ENCODE assay signal across 13 cellular contexts in genomic region chr1:22662318-22662717, GRCh38. TPM values are rescaled to one million over a fixed set of nuclear protein-coding genes. Genes with fewer than 3 reads are reported as not detected.
DNase-seq lines count a peak whose midpoint lies in the region; ATAC-seq and TF ChIP-seq lines count a peak whose summit lies in the region.
"Had no signal": no experiment of that assay in that cellular context is flagged by ENCODE, and none has a peak within 500 bp of the region (broad histone marks: within the 10 kb centered on the region; RNA-seq: fewer than 3 reads in every experiment).

No MANE protein-coding gene starts in this region.

- BruUV-seq in A673 (replicated peaks; lab: Mats Ljungman, UMichigan): no TSS peak

- H3K27ac ChIP-seq in A673 (ENCODE audit: low read depth, low read length, poor library complexity, severe bottlenecking): no peak overlapping the region
- H3K27ac ChIP-seq in iPS DF 6.9 (ENCODE audit: low read length): no peak overlapping the region
- H3K27ac ChIP-seq: body of pancreas, KMS-11, skin epidermis, tibial nerve, VCaP had no signal

- no peak for ATAC-seq in HG03045 (IDR thresholded peaks at IDR 0.05; ENCODE audit: unreplicated experiment)
- ATAC-seq: body of pancreas had no signal

- POLR2A ChIA-PET in A673 (lab: Charles Lee; ENCODE audit: low non-redundant PET): interaction anchor here (0.6 kb wide), 1 partner anchor 394 kb away, joined by 6 read pairs; no protein-coding TSS in a partner anchor
- POLR2A ChIA-PET in HEK293T (lab: Yijun Ruan, JAX): no interaction called here

- H3K4me1 ChIP-seq in A673 (ENCODE audit: insufficient read depth, low read length, poor library complexity, severe bottlenecking) (no peaks in the 10 kb centered on the region), iPS DF 6.9 (ENCODE audit: control insufficient read depth, insufficient read depth, low read length) (peaks cover 2% of the 10 kb centered on the region; the same call in 1 of the 2 replicates)
- H3K4me1 ChIP-seq: body of pancreas, tibial nerve had no signal

- peak; percentile 49 for DNase-seq in A673 (ENCODE audit: low spot score)
- peak; percentile 65 for DNase-seq in HEK293T (ENCODE audit: extremely low spot score)
- peak; percentile 58 for DNase-seq in SHP77 treated with DMSO at 0.1 percent for 48 hours (lab: John Stamatoyannopoulos, UW)
- peak; percentile 52 for DNase-seq in iPS DF 6.9 (ENCODE audit: low read depth, low spot score)
- no peak for DNase-seq in H4 (ENCODE audit: low spot score)
- no peak for DNase-seq in SKM-1 treated with dmso at 0.1 percent for 144 hours (lab: John Stamatoyannopoulos, UW; ENCODE audit: unreplicated experiment)
- DNase-seq in RKO (ENCODE audit: low spot score): no peak

- intact Hi-C loops in A673 (cut with micrococcal nuclease; ENCODE audit: unreplicated experiment): no loop called here

- H3K4me3 ChIP-seq in A673 (ENCODE audit: low read depth, low read length, poor library complexity, severe bottlenecking): no peak overlapping the region
- no peak overlapping the region for H3K4me3 ChIP-seq in iPS DF 6.9 (ENCODE audit: low read length)
- H3K4me3 ChIP-seq: body of pancreas, skin epidermis, tibial nerve had no signal

- WGBS in iPS DF 6.9 (ENCODE audit: insufficient coverage, insufficient read length): no CpG with 5 or more reads among the region's 5 CpGs

- H3K9me3 ChIP-seq in A673 (ENCODE audit: low read depth, low read length, poor library complexity, severe bottlenecking) (no peaks in the 10 kb centered on the region), iPS DF 6.9 (ENCODE audit: control insufficient read depth, insufficient read depth, low read length) (no peaks in the 10 kb centered on the region)
- H3K9me3 ChIP-seq: body of pancreas, tibial nerve had no signal

- H3K27me3 ChIP-seq in A673 (replicated peaks; ENCODE audit: insufficient read depth, low read depth, low read length, poor library complexity): peaks cover 4% of the 10 kb centered on the region
- H3K27me3 ChIP-seq in iPS DF 6.9 (ENCODE audit: control insufficient read depth, insufficient read depth, low read length): no peaks in the 10 kb centered on the region
- H3K27me3 ChIP-seq: body of pancreas had no signal

- no peak for TF ChIP-seq CTCF in A673 (conservative IDR thresholded peaks at IDR 0.05; ENCODE audit: low read depth, low read length)

- H3K36me3 ChIP-seq in A673 (ENCODE audit: insufficient read depth, low read length, poor library complexity, severe bottlenecking) (no peaks in the 10 kb centered on the region), iPS DF 6.9 (ENCODE audit: control insufficient read depth, insufficient read depth, low read length) (no peaks in the 10 kb centered on the region)
- H3K36me3 ChIP-seq: tibial nerve had no signal

- CTCF ChIA-PET in A673 (lab: Charles Lee): no interaction called here
- CTCF ChIA-PET in HEK293T (lab: Yijun Ruan, JAX): interaction anchor here (0.9 kb wide), 1 partner anchor 42 kb away, joined by 3 read pairs; no protein-coding TSS in a partner anchor

TF ChIP-seq in HEK293T, 16 proteins besides CTCF, POLR2A, EP300 and RAD21:
- TF ChIP-seq FOXA1 (IDR thresholded peaks at IDR 0.05): no peak
- TF ChIP-seq PKNOX1 (IDR thresholded peaks at IDR 0.05): peak; percentile 96

RNA-seq across cellular contexts. Expression of gene C1QB, which starts 9.3 kb away (rescaled TPM):
- total RNA-seq in A673 (2021): not detected in 2 replicates
- total RNA-seq in H4 (2014; rRNA removed; shearing (Covaris generic)): not detected in 2 replicates

RNA-seq across cellular contexts. Expression of gene C1QC, which starts 18.9 kb away (rescaled TPM):
- total RNA-seq in A673 (2021): not detected in 2 replicates
- not detected in 2 replicates for total RNA-seq in H4 (2014; rRNA removed; shearing (Covaris generic))

RNA-seq across cellular contexts. Expression of gene C1QA, which starts 25.9 kb away (rescaled TPM):
- total RNA-seq in A673 (2021): not detected in 2 replicates
- total RNA-seq in H4 (2014; rRNA removed; shearing (Covaris generic)): not detected in 2 replicates

RNA-seq across cellular contexts. Expression of gene EPHB2, which starts 48.3 kb away (rescaled TPM):
- 10.4 and 12.3 TPM in 2 replicates for total RNA-seq in A673 (2021)
- total RNA-seq in H4 (2014; rRNA removed; shearing (Covaris generic)): 55.5 and 70.9 TPM in 2 replicates

Comparison
In these comparisons a context has a peak if more than half of its experiments do, and no peak if none do; other contexts are left out.
1. DNase-seq: peak in A673 (single experiment), HEK293T (single experiment), SHP77 treated with DMSO at 0.1 percent for 48 hours (single experiment) and iPS DF 6.9 (single experiment); none in H4 (single experiment), SKM-1 treated with dmso at 0.1 percent for 144 hours (single experiment) and RKO (single experiment).